In genomic region chr13:29595380-29596063, GRCh38 we compare ENCODE assay signal across 8 cellular contexts. TPM values are rescaled to one million over a fixed set of nuclear protein-coding genes. Genes with fewer than 3 reads are reported as not detected.
A peak's percentile ranks its signal among the peaks of the same experiment; 100 is the strongest.
DNase-seq lines count a peak whose midpoint lies in the region; ATAC-seq and TF ChIP-seq lines count a peak whose summit lies in the region.

SLC7A1 (minus strand) TSS chr13:29595688; CDS start chr13:29536188, 59,500 bp downstream.

- no peaks in the 10 kb centered on the region for H3K36me3 ChIP-seq in lung (ENCODE audit: control insufficient read depth in 2 of 2, insufficient read depth in 2 of 2, low read length in 2 of 2)

- no peaks in the 10 kb centered on the region for H3K27me3 ChIP-seq in CD4-positive, alpha-beta T cell (ENCODE audit: control insufficient read depth, insufficient read depth, low read length)
- no peaks in the 10 kb centered on the region for H3K27me3 ChIP-seq in lung (ENCODE audit: control insufficient read depth, insufficient read depth)

- no peak for TF ChIP-seq CTCF in CD4-positive, alpha-beta T cell (IDR thresholded peaks at IDR 0.05)
- no peak for TF ChIP-seq CTCF in lung (IDR thresholded peaks at IDR 0.05; ENCODE audit: control extremely low read depth, extremely low read depth)

- WGBS in lung, 2 donors, result 1% methylated on average over 52 to 98 of the region's 98 CpGs

- H3K4me1 Mint-ChIP-seq in CD4-positive, alpha-beta T cell (ENCODE audit: low read depth), result peaks cover 45% of the 10 kb centered on the region
- peaks cover 41% of the 10 kb centered on the region for H3K4me1 Mint-ChIP-seq in activated CD8-positive, alpha-beta T cell treated with anti-CD3 and anti-CD28 coated beads, Interleukin-2, amount 10 ng/mL, durations not matched to agents 7 days and 5 days (ENCODE audit: low read depth)

- peak within 1 kb of the TSS; percentile 97 for H3K4me3 Mint-ChIP-seq in CD4-positive, alpha-beta T cell
- H3K4me3 Mint-ChIP-seq in activated CD8-positive, alpha-beta T cell treated with anti-CD3 and anti-CD28 coated beads, Interleukin-2, amount 10 ng/mL, durations not matched to agents 7 days and 5 days, result peak within 1 kb of the TSS; percentile 90

- CTCF ChIA-PET in CD4-positive, alpha-beta T cell (lab: Charles Lee), result interaction anchor here (1.2 to 1.5 kb wide), 2 partner anchors 519 to 520 kb away, joined by 3 to 5 read pairs; no protein-coding TSS in a partner anchor
- CTCF ChIA-PET in activated CD8-positive, alpha-beta T cell treated with anti-CD3 and anti-CD28 coated beads, Interleukin-2, amount 10 ng/mL, durations not matched to agents 7 days and 5 days (lab: Charles Lee), result interaction anchor here (0.7 to 1.6 kb wide), 6 partner anchors 20 to 1020 kb away, joined by 3 to 6 read pairs (median 4); no protein-coding TSS in a partner anchor

- H3K4me3 ChIP-seq in lung, result peak within 1 kb of the TSS; percentile 81

- H3K27ac Mint-ChIP-seq in CD4-positive, alpha-beta T cell, result peak within 1 kb of the TSS; percentile 93
- H3K27ac Mint-ChIP-seq in activated CD8-positive, alpha-beta T cell treated with anti-CD3 and anti-CD28 coated beads, Interleukin-2, amount 10 ng/mL, durations not matched to agents 7 days and 5 days, result peak within 1 kb of the TSS; percentile 95

- peak within 1 kb of the TSS; percentile 31 for H3K27ac ChIP-seq in CD4-positive, alpha-beta T cell (ENCODE audit: low read depth, low read length)
- peak within 1 kb of the TSS; percentile 85 to 99 for H3K27ac ChIP-seq in lung (ENCODE audit: low read depth in 1 of 2, low read length in 1 of 2)

- peak; percentile 54 to 87 (median 72) for DNase-seq in CD4-positive, alpha-beta T cell
- DNase-seq in NCI-H82 (lab: John Stamatoyannopoulos, UW) (peak; percentile 98), lung (ENCODE audit: low spot score) (peak; percentile 75)
- DNase-seq in activated CD8-positive, alpha-beta T cell treated with anti-CD3 and anti-CD28 coated beads, Interleukin-2, amount 10 ng/mL, durations not matched to agents 7 days and 5 days, result peak; percentile 87
- peak; percentile 68 for DNase-seq in effector CD8-positive, alpha-beta T cell (lab: John Stamatoyannopoulos, UW)
- peak; percentile 72 to 83 (median 82) for DNase-seq in stimulated activated CD4-positive, alpha-beta T cell treated with anti-CD3 and anti-CD28 coated beads, TNF-alpha, amount 100 ng/mL, for 4 hours (ENCODE audit: low read depth in 3 of 3)

- no peaks in the 10 kb centered on the region for H3K9me3 ChIP-seq in CD4-positive, alpha-beta T cell (ENCODE audit: control insufficient read depth, low read length)
- H3K9me3 ChIP-seq in lung (ENCODE audit: control insufficient read depth in 2 of 2, insufficient read depth in 1 of 2, low read length in 1 of 2), result peaks cover 0 to 2% of the 10 kb centered on the region in 2 donors

- H3K27me3 Mint-ChIP-seq in CD4-positive, alpha-beta T cell, result no peaks in the 10 kb centered on the region
- peaks cover 2% of the 10 kb centered on the region for H3K27me3 Mint-ChIP-seq in activated CD8-positive, alpha-beta T cell treated with anti-CD3 and anti-CD28 coated beads, Interleukin-2, amount 10 ng/mL, durations not matched to agents 7 days and 5 days (ENCODE audit: low read depth)

- no peaks in the 10 kb centered on the region for H3K9me3 Mint-ChIP-seq in CD4-positive, alpha-beta T cell
- H3K9me3 Mint-ChIP-seq in activated CD8-positive, alpha-beta T cell treated with anti-CD3 and anti-CD28 coated beads, Interleukin-2, amount 10 ng/mL, durations not matched to agents 7 days and 5 days (ENCODE audit: insufficient read depth), result no peaks in the 10 kb centered on the region

- H3K36me3 Mint-ChIP-seq in CD4-positive, alpha-beta T cell (ENCODE audit: low read depth), result no peaks in the 10 kb centered on the region
- H3K36me3 Mint-ChIP-seq in activated CD8-positive, alpha-beta T cell treated with anti-CD3 and anti-CD28 coated beads, Interleukin-2, amount 10 ng/mL, durations not matched to agents 7 days and 5 days (ENCODE audit: low read depth), result peaks cover 18% of the 10 kb centered on the region

- POLR2A ChIA-PET in CD4-positive, alpha-beta T cell (lab: Charles Lee), result interaction anchor here (0.9 to 1.7 kb wide), 5 partner anchors 9 to 1022 kb away, joined by 3 to 5 read pairs (median 4); partner anchors contain the start of gene USPL1
- POLR2A ChIA-PET in activated CD8-positive, alpha-beta T cell treated with anti-CD3 and anti-CD28 coated beads, Interleukin-2, amount 10 ng/mL, durations not matched to agents 7 days and 5 days (lab: Charles Lee), result interaction anchor here (1.1 to 1.2 kb wide), 4 partner anchors 9 to 1022 kb away, joined by 3 to 5 read pairs (median 4); partner anchors contain the start of gene HMGB1

- peak; percentile 90 for ATAC-seq in CD4-positive, alpha-beta T cell (ENCODE audit: poor library complexity)
- peak; percentile 81 for ATAC-seq in GM19395 (IDR thresholded peaks at IDR 0.05; ENCODE audit: unreplicated experiment)
- peak; percentile 82 for ATAC-seq in HG03521 (IDR thresholded peaks at IDR 0.05; ENCODE audit: unreplicated experiment)
- ATAC-seq in activated CD8-positive, alpha-beta T cell treated with anti-CD3 and anti-CD28 coated beads, Interleukin-2, amount 10 ng/mL, durations not matched to agents 7 days and 5 days, result peak; percentile 89
- ATAC-seq in lung (ENCODE audit: insufficient read depth, low FRiP score), result peak; percentile 92

- intact Hi-C loops in CD4-positive, alpha-beta T cell (cut with DNase I, micrococcal nuclease), result loop anchor here in 1 of 2 experiments (5.0 to 10.0 kb wide), 4 partner anchors 257 to 1019 kb away; partner anchors contain the start of genes HMGB1, UBL3 and USPL1

- peaks cover 0 to 6% of the 10 kb centered on the region in 2 donors for H3K4me1 ChIP-seq in lung (ENCODE audit: control insufficient read depth in 2 of 2, insufficient read depth in 2 of 2, low read length in 2 of 2)

RNA-seq across cellular contexts. Expression of gene SLC7A1, which starts in this region (rescaled TPM):
- total RNA-seq in CD4-positive, alpha-beta T cell, result 10 to 100 TPM; 11.3 to 12.3 TPM
- total RNA-seq in activated CD8-positive, alpha-beta T cell treated with anti-CD3 and anti-CD28 coated beads, Interleukin-2, amount 10 ng/mL, durations not matched to agents 7 days and 5 days, result 10 to 100 TPM; 72.9 to 78.1 TPM
- 10 to 100 TPM in 1 of 2 donors, 1 to 10 TPM in 1; 6.6 to 53.8 TPM for total RNA-seq in lung
- 10 to 100 TPM in 1 of 2 donors, 1 to 10 TPM in 1; 7.7 to 13.3 TPM for polyA plus RNA-seq in lung

Comparison
In these comparisons a context has a peak if more than half of its experiments do, and no peak if none do; other contexts are left out.
1. Peak in every context shown above with its lines: DNase-seq, ATAC-seq, H3K4me3 ChIP-seq and H3K27ac ChIP-seq.